Comparison of ENCODE assay signal across 18 cellular contexts in the genomic region with DNA sequence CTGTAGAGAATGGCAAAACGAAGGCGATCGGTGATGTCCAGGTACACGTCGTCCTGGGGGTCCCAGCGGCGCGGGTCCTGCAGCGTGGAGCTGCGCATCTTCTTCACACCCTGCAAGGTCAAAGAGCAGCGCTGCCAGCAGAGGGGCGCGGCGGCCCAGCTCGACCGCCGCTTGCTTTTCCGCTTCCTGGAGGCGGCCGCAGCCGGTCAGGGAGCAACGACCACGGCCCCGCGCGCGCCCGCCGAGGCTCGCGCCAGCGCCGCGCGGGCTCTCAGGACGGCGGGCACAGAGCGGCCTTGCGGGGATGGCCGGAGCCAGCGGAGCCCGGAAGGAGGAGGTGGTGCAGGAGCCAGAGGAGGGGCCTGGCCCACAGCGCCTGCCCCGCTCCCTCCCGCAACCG.
DNase-seq lines count a peak whose midpoint lies in the region; ATAC-seq and TF ChIP-seq lines count a peak whose summit lies in the region.
"Had no signal": no experiment of that assay in that cellular context is flagged by ENCODE, and none has a peak within 500 bp of the region (broad histone marks: within the 10 kb centered on the region; RNA-seq: fewer than 3 reads in every experiment).

No MANE protein-coding gene starts in this region.

- H3K27me3 Mint-ChIP-seq in Calu3 (ENCODE audit: unreplicated experiment): no peaks in the 10 kb centered on the region
- H3K27me3 Mint-ChIP-seq: CD4-positive, alpha-beta memory T cell had no signal

- ATAC-seq in right cardiac atrium (no peak), Right ventricle myocardium inferior (no peak)
- ATAC-seq: HCT116 had no signal

- H3K4me3 Mint-ChIP-seq in Calu3 (ENCODE audit: low read depth, unreplicated experiment): no peak overlapping the region
- H3K4me3 Mint-ChIP-seq: CD4-positive, alpha-beta memory T cell; HFFc6 had no signal

- no peak overlapping the region for H3K27ac Mint-ChIP-seq in Calu3 (ENCODE audit: unreplicated experiment)
- H3K27ac Mint-ChIP-seq: CD14-positive monocyte; CD4-positive, alpha-beta memory T cell; HFFc6 had no signal

- 29% methylated on average over 46 of the region's 46 CpGs for WGBS in right cardiac atrium
- 50 to 54% methylated on average over 19 to 44 of the region's 46 CpGs for WGBS in testis, 2 donors

- no peak for TF ChIP-seq POLR2A in testis (IDR thresholded peaks at IDR 0.05)

- BruUV-seq in Calu3 (replicated peaks; lab: Mats Ljungman, UMichigan): no TSS peak

- DNase-seq in right cardiac atrium: peak; percentile 10 to 37 (median 34)
- DNase-seq in Right ventricle myocardium inferior (ENCODE audit: missing footprints): no peak
- DNase-seq in kidney epithelial cell (ENCODE audit: low read depth): no peak
- peak; percentile 15 for DNase-seq in testis
- DNase-seq in NOMO-1 treated with DMSO at 0.1 percent for 48 hours (lab: John Stamatoyannopoulos, UW; ENCODE audit: unreplicated experiment): no peak
- DNase-seq in amniotic stem cell (lab: John Stamatoyannopoulos, UW): no peak
- no peak for DNase-seq in Calu3
- DNase-seq: 8988T; CD4-positive, alpha-beta memory T cell; DND-41; EL; GOT3; H7; HFFc6 had no signal

- no peak overlapping the region for H3K27ac ChIP-seq in right cardiac atrium (ENCODE audit: low read length)
- no peak overlapping the region for H3K27ac ChIP-seq in testis
- H3K27ac ChIP-seq: BLaER1, HL-60 had no signal

- H3K4me1 ChIP-seq in right cardiac atrium (ENCODE audit: control insufficient read depth, insufficient read depth, low read length) (no peaks in the 10 kb centered on the region), testis (no peaks in the 10 kb centered on the region)
- H3K4me1 ChIP-seq: BLaER1 had no signal

- H3K27me3 ChIP-seq in right cardiac atrium (ENCODE audit: control insufficient read depth, insufficient read depth): no peaks in the 10 kb centered on the region
- H3K27me3 ChIP-seq in kidney epithelial cell (ENCODE audit: control insufficient read depth, insufficient read depth, low read length): no peaks in the 10 kb centered on the region
- no peaks in the 10 kb centered on the region for H3K27me3 ChIP-seq in testis
- H3K27me3 ChIP-seq: BLaER1 had no signal

- no peaks in the 10 kb centered on the region for H3K4me1 Mint-ChIP-seq in Calu3 (ENCODE audit: low read depth, unreplicated experiment)
- H3K4me1 Mint-ChIP-seq: CD14-positive monocyte; CD4-positive, alpha-beta memory T cell had no signal

- H3K36me3 Mint-ChIP-seq in Calu3 (ENCODE audit: insufficient read depth, unreplicated experiment): no peaks in the 10 kb centered on the region
- H3K36me3 Mint-ChIP-seq: CD4-positive, alpha-beta memory T cell had no signal

- peaks cover 2% of the 10 kb centered on the region for H3K9me3 Mint-ChIP-seq in Calu3 (ENCODE audit: low read depth, unreplicated experiment)

- H3K36me3 ChIP-seq in kidney epithelial cell (ENCODE audit: control insufficient read depth, insufficient read depth, low read length): no peaks in the 10 kb centered on the region
- no peaks in the 10 kb centered on the region for H3K36me3 ChIP-seq in testis (ENCODE audit: low read depth, missing control alignments)
- H3K36me3 ChIP-seq: BLaER1 had no signal

- CTCF ChIA-PET in Calu3 (lab: Charles Lee): no interaction called here

- TF ChIP-seq CTCF in kidney epithelial cell (IDR thresholded peaks at IDR 0.05; ENCODE audit: insufficient read depth, low read length, poor library complexity, severe bottlenecking) (no peak), testis (IDR thresholded peaks at IDR 0.05) (no peak), Calu3 (IDR thresholded peaks at IDR 0.05; ENCODE audit: unreplicated experiment) (no peak)

- intact Hi-C loops in right cardiac atrium (cut with DNase I): no loop called here
- intact Hi-C loops in Right ventricle myocardium inferior (cut with DNase I): no loop called here
- intact Hi-C loops in testis (cut with DNase I; ENCODE audit: low total_unique reads): no loop called here
- intact Hi-C loops in Calu3 (cut with micrococcal nuclease; ENCODE audit: unreplicated experiment): no loop called here

- H3K9me3 ChIP-seq in right cardiac atrium (ENCODE audit: control insufficient read depth, low read length): no peaks in the 10 kb centered on the region
- no peaks in the 10 kb centered on the region for H3K9me3 ChIP-seq in testis

- H3K4me3 ChIP-seq in right cardiac atrium (ENCODE audit: low read length) (no peak overlapping the region), kidney epithelial cell (ENCODE audit: low read depth, low read length) (peak overlapping the region; percentile 11), testis (no peak overlapping the region)
- H3K4me3 ChIP-seq: BLaER1 had no signal

Comparison
In these comparisons a context has a peak if more than half of its experiments do, and no peak if none do; other contexts are left out.
1. DNase-seq: peak in right cardiac atrium (3 of 3) and testis (single experiment); none in Right ventricle myocardium inferior (single experiment), kidney epithelial cell (single experiment), NOMO-1 treated with DMSO at 0.1 percent for 48 hours (single experiment), amniotic stem cell (single experiment) and Calu3 (single experiment).